In genomic region chr19:52638601-52639000, GRCh38 we compare ENCODE assay signal across 8 cellular contexts. TPM values are rescaled to one million over a fixed set of nuclear protein-coding genes. Genes with fewer than 3 reads are reported as not detected.
DNase-seq lines count a peak whose midpoint lies in the region; ATAC-seq, FAIRE-seq and TF ChIP-seq lines count a peak whose summit lies in the region.

No MANE protein-coding gene starts in this region.

- no peak for TF ChIP-seq EP300 in H1 (IDR thresholded peaks at IDR 0.05; ENCODE audit: borderline replicate concordance in 1 of 2, low read depth in 2 of 2, low read length in 2 of 2)

- H3K4me2 ChIP-seq in H1 (ENCODE audit: insufficient read depth in 1 of 2, low read depth in 2 of 2, low read length in 2 of 2) = peak overlapping the region; percentile 85 to 95

- H4K20me1 ChIP-seq in H1 (replicated peaks in 1 of 2; ENCODE audit: control insufficient read depth in 1 of 2, insufficient read depth in 2 of 2, low read length in 2 of 2) = peaks cover 0 to 3% of the 10 kb centered on the region in 2 experiments

- no peaks in the 10 kb centered on the region; the same call in 1 of the 2 replicates for H3K79me1 ChIP-seq in H1 (ENCODE audit: low read depth, low read length)

- H3K27me3 ChIP-seq in Caco-2 (replicated peaks; ENCODE audit: control insufficient read depth, insufficient read depth, low read length) (no peaks in the 10 kb centered on the region), Peyer's patch (no peaks in the 10 kb centered on the region), H1 (replicated peaks in 1 of 4; ENCODE audit: control insufficient read depth in 3 of 4, extremely low read depth in 1 of 4, insufficient read depth in 3 of 4, low read length in 3 of 4) (no peaks in the 10 kb centered on the region; a peak in 1 of 7 replicates), aorta (ENCODE audit: control insufficient read depth in 1 of 2, insufficient read depth in 2 of 2, low read length in 1 of 2) (no peaks in the 10 kb centered on the region)

- 19% methylated on average over 14 of the region's 14 CpGs; no CpG with 5 or more reads in 1 of the 2 experiments for WGBS in H1 (ENCODE audit: extremely low coverage in 1 of 2, insufficient coverage in 1 of 2, insufficient read length in 1 of 2, insufficient replicate concordance in 2 of 2, low coverage in 1 of 2, low lambda C conversion rate in 2 of 2, missing lambda C conversion rate in 1 of 2), 2 experiments
- WGBS in aorta, 2 donors = 1 to 2% methylated on average over 14 of the region's 14 CpGs

- H3K27me3 Mint-ChIP-seq in Caco-2 (ENCODE audit: insufficient read depth, unreplicated experiment) = no peaks in the 10 kb centered on the region

- H3K27ac ChIP-seq in Peyer's patch = peak overlapping the region in 3 of 4 donors; percentile 44 to 87 (median 87)
- no peak overlapping the region for H3K27ac ChIP-seq in H1 (ENCODE audit: low read depth, low read length)
- peak overlapping the region in 1 of 2 donors; percentile 64 for H3K27ac ChIP-seq in aorta (ENCODE audit: low read depth in 1 of 2, low read length in 2 of 2)

- H3K56ac ChIP-seq in H1 (replicated peaks; ENCODE audit: insufficient read length, low read depth, low read length) = no peak overlapping the region

- no peak for TF ChIP-seq POLR2A in Peyer's patch (IDR thresholded peaks at IDR 0.05)
- TF ChIP-seq POLR2A in H1 (IDR thresholded peaks at IDR 0.05; ENCODE audit: control extremely low read depth in 1 of 2, low read depth in 2 of 2, low read length in 2 of 2) = no peak

- DNase-seq in Caco-2 (peak; percentile 48 to 72), Peyer's patch (peak in 1 of 3 donors; percentile 54), H1 (ENCODE audit: low read depth in 1 of 2, low spot score in 2 of 2) (no peak), mucosa of gallbladder (ENCODE audit: low spot score) (peak; percentile 18), aorta (peak; percentile 56 to 79), D721Med (ENCODE audit: insufficient read length, low spot score) (no peak)
- DNase-seq in activated CD4-positive, CD25-positive, alpha-beta regulatory T cell (lab: John Stamatoyannopoulos, UW) = no peak

- peak overlapping the region; percentile 38; the same call in 1 of the 2 replicates for H3K18ac ChIP-seq in H1 (ENCODE audit: extremely low read depth, low read length)

- no peak for FAIRE-seq in H1 (lab: Jason Lieb, UNC)
- no peak for FAIRE-seq in D721Med (lab: Jason Lieb, UNC)

- H3K4me1 ChIP-seq in Caco-2 (peaks cover 5% of the 10 kb centered on the region; the same call in 1 of the 2 replicates), Peyer's patch (peaks cover 0 to 13% (median 2%) of the 10 kb centered on the region in 4 donors), H1 (replicated peaks in 1 of 4; ENCODE audit: control insufficient read depth in 3 of 4, insufficient read depth in 4 of 4, low read length in 3 of 4) (peaks cover 0 to 3% (median 0%) of the 10 kb centered on the region in 4 experiments; a peak in 3 of 7 replicates), aorta (ENCODE audit: control insufficient read depth in 1 of 2, insufficient read depth in 2 of 2, low read length in 2 of 2) (no peaks in the 10 kb centered on the region)

- BruUV-seq in Caco-2 (replicated peaks; lab: Mats Ljungman, UMichigan) = TSS peak; percentile 58

- H3K4me3 Mint-ChIP-seq in Caco-2 (ENCODE audit: unreplicated experiment) = peak overlapping the region; percentile 85

- H4K8ac ChIP-seq in H1 (ENCODE audit: extremely low read depth, insufficient read depth, low read length) = no peak overlapping the region

- H3K9ac ChIP-seq in H1 (replicated peaks in 1 of 4; ENCODE audit: extremely low read depth in 1 of 4, low read depth in 3 of 4, low read length in 3 of 4) = no peak overlapping the region; a peak in 2 of 7 replicates

- no peak overlapping the region for H2BK15ac ChIP-seq in H1 (ENCODE audit: low read length)

- TF ChIP-seq RAD21 in H1 (IDR thresholded peaks at IDR 0.05 in 1 of 2, conservative IDR thresholded peaks at IDR 0.05 in 1 of 2; ENCODE audit: low read depth in 2 of 2, low read length in 2 of 2) = no peak

- no peak overlapping the region for H3K23ac ChIP-seq in H1 (ENCODE audit: insufficient read length)

- peaks cover 44% of the 10 kb centered on the region for H3K36me3 Mint-ChIP-seq in Caco-2 (ENCODE audit: insufficient read depth, unreplicated experiment)

- no peak overlapping the region for H2AK5ac ChIP-seq in H1 (ENCODE audit: low read depth, low read length)

- peaks cover 3% of the 10 kb centered on the region; the same call in 1 of the 2 replicates for H3K23me2 ChIP-seq in H1 (ENCODE audit: low read depth, low read length)

- TF ChIP-seq CTCF in Caco-2 (IDR thresholded peaks at IDR 0.05; ENCODE audit: insufficient read depth in 1 of 2, low read depth in 1 of 2, low read length in 1 of 2, severe bottlenecking in 1 of 2, unreplicated experiment in 1 of 2) (no peak), Peyer's patch (IDR thresholded peaks at IDR 0.05) (no peak), H1 (IDR thresholded peaks at IDR 0.05; ENCODE audit: control extremely low read depth in 1 of 3, insufficient read depth in 1 of 3, low read depth in 1 of 3, low read length in 3 of 3) (no peak), D721Med (IDR thresholded peaks at IDR 0.05; ENCODE audit: insufficient read depth, missing control alignments) (no peak)

- H3K36me3 ChIP-seq in Caco-2 (ENCODE audit: control insufficient read depth, insufficient read depth, low read length) (no peaks in the 10 kb centered on the region), Peyer's patch (peaks cover 0 to 9% (median 0%) of the 10 kb centered on the region in 3 donors), H1 (ENCODE audit: control insufficient read depth in 2 of 4, insufficient read depth in 4 of 4, low read length in 3 of 4) (no peaks in the 10 kb centered on the region; a peak in 1 of 8 replicates), aorta (ENCODE audit: control insufficient read depth in 1 of 2, insufficient read depth in 2 of 2, low read length in 1 of 2) (no peaks in the 10 kb centered on the region)

- peaks cover 11% of the 10 kb centered on the region for H3K9me3 Mint-ChIP-seq in Caco-2 (ENCODE audit: unreplicated experiment)

- H3K4me1 Mint-ChIP-seq in Caco-2 (ENCODE audit: low read depth, unreplicated experiment) = peaks cover 21% of the 10 kb centered on the region

- H3K27ac Mint-ChIP-seq in Caco-2 (ENCODE audit: unreplicated experiment) = no peak overlapping the region

- H3K79me2 ChIP-seq in H1 (ENCODE audit: control insufficient read depth in 1 of 2, insufficient read depth in 2 of 2, low read length in 2 of 2) = no peaks in the 10 kb centered on the region

- CTCF ChIA-PET in Caco-2 (lab: Charles Lee) = no interaction called here
- CTCF ChIA-PET in H1 (lab: Charles Lee; ENCODE audit: partially characterized antibody) = no interaction called here

- POLR2A ChIA-PET in Caco-2 (lab: Charles Lee) = no interaction called here
- POLR2A ChIA-PET in H1 (lab: Charles Lee; ENCODE audit: partially characterized antibody) = no interaction called here

- intact Hi-C loops in Caco-2 (cut with micrococcal nuclease; ENCODE audit: unreplicated experiment) (loop anchor here (1.0 kb wide), 1 partner anchor 110 kb away; no protein-coding TSS in a partner anchor), aorta (cut with DNase I) (loop anchor here (5.0 kb wide), 1 partner anchor 36 kb away; no protein-coding TSS in a partner anchor)

- H3K4me3 ChIP-seq in Caco-2 (ENCODE audit: low read depth, low read length) = peak overlapping the region; percentile 35
- peak overlapping the region; percentile 63 to 80 (median 71) for H3K4me3 ChIP-seq in Peyer's patch
- H3K4me3 ChIP-seq in H1 (ENCODE audit: extremely low read depth in 1 of 4, insufficient read depth in 2 of 4, low read depth in 3 of 4, low read length in 4 of 4) = peak overlapping the region; percentile 43 to 91 (median 48)
- H3K4me3 ChIP-seq in aorta (ENCODE audit: low read length in 2 of 2) = no peak overlapping the region

- H2AFZ ChIP-seq in H1 (ENCODE audit: low read length) = peak overlapping the region; percentile 84

- no peak overlapping the region for H4K5ac ChIP-seq in H1 (ENCODE audit: insufficient read length, low read depth, low read length)

- no peak overlapping the region for H3K4ac ChIP-seq in H1 (replicated peaks; ENCODE audit: insufficient read length, low read depth, low read length)

- H2BK12ac ChIP-seq in H1 (ENCODE audit: low read depth, low read length) = peak overlapping the region; percentile 62; the same call in 1 of the 2 replicates

- H4K91ac ChIP-seq in H1 (replicated peaks; ENCODE audit: insufficient read length, low read length) = no peak overlapping the region

- no peak overlapping the region for H2BK120ac ChIP-seq in H1 (replicated peaks; ENCODE audit: low read depth, low read length)

- H2BK20ac ChIP-seq in H1 (ENCODE audit: low read length) = no peak overlapping the region

- ATAC-seq in GM21717 (IDR thresholded peaks at IDR 0.05; ENCODE audit: unreplicated experiment) (peak; percentile 9), aorta (ENCODE audit: low FRiP score) (peak; percentile 49)

- H3K9me3 ChIP-seq in Caco-2 = peaks cover 5% of the 10 kb centered on the region; the same call in 1 of the 2 replicates
- H3K9me3 ChIP-seq in Peyer's patch = peaks cover 0 to 4% (median 0%) of the 10 kb centered on the region in 4 donors
- no peaks in the 10 kb centered on the region for H3K9me3 ChIP-seq in H1 (ENCODE audit: insufficient read depth in 2 of 2, low read depth in 1 of 2, low read length in 1 of 2)
- no peaks in the 10 kb centered on the region for H3K9me3 ChIP-seq in aorta (ENCODE audit: control insufficient read depth, low read length)

- H3K14ac ChIP-seq in H1 (ENCODE audit: insufficient read length) = no peak overlapping the region

- no peak overlapping the region for H2BK5ac ChIP-seq in H1 (ENCODE audit: low read depth, low read length)

TF ChIP-seq in H1, 55 proteins besides CTCF, POLR2A, EP300 and RAD21:
- TF ChIP-seq KDM1A (IDR thresholded peaks at IDR 0.05; ENCODE audit: borderline replicate concordance, low read length) (no peak), KDM4A (IDR thresholded peaks at IDR 0.05; ENCODE audit: low read depth, low read length, severe bottlenecking) (peak; percentile 31)
TF ChIP-seq in H1: peak in this region for 1.

RNA-seq across cellular contexts. Expression of gene ZNF83, which starts 0.4 kb away (rescaled TPM):
- total RNA-seq in Caco-2 (2022) (36.8 and 39.4 TPM in 2 replicates), Peyer's patch (10 to 100 TPM; 26.6 to 96.6 (median 38.6) TPM), mucosa of gallbladder (80.9 TPM), aorta (10 to 100 TPM; 51.3 to 78.7 TPM)
- total RNA-seq in H1 (2021; fragmentation: NEBNext Ultra II Directional; extraction: Animal tissue kit (Norgen Biotek cat#: 25700)) = 19.4 and 19.7 TPM in 2 replicates
- polyA plus RNA-seq in H1 (2011; rRNA removed) (9.8 and 13.2 TPM in 2 replicates), aorta (100 to 1,000 TPM in 1 of 2 donors, 10 to 100 TPM in 1; 38.4 to 144 TPM)
- 15.5 TPM for polyA plus RNA-seq in H1 (2011; cell fraction: cytosol; rRNA removed)
- polyA plus RNA-seq in H1 (2011; cell fraction: nucleus; rRNA removed) = 17.9 TPM
- 12.7 to 20.3 TPM (median 15.5 TPM) in 4 replicates for polyA plus RNA-seq in H1 (2012, experiment 1 of 2)
- polyA plus RNA-seq in H1 (2012, experiment 2 of 2) = 0.92 TPM
- polyA plus RNA-seq in H1 (2013, experiment 1 of 2) = 21.9 TPM
- polyA plus RNA-seq in H1 (2013, experiment 2 of 2) = 18.9 TPM
- polyA minus RNA-seq in H1 (2011; rRNA and poly(A)+ RNA removed) = 19.4 and 23.9 TPM in 2 replicates
- 7.3 TPM for polyA minus RNA-seq in H1 (2011; cell fraction: cytosol; rRNA and poly(A)+ RNA removed)
- 33.9 TPM for polyA minus RNA-seq in H1 (2011; cell fraction: nucleus; rRNA and poly(A)+ RNA removed)

Comparison
In these comparisons a context has a peak if more than half of its experiments do, and no peak if none do; other contexts are left out.
1. DNase-seq: peak in Caco-2 (2 of 2), mucosa of gallbladder (single experiment) and aorta (2 of 2); none in H1 (0 of 2), D721Med (single experiment) and activated CD4-positive, CD25-positive, alpha-beta regulatory T cell (0 of 4).
2. H3K4me3 ChIP-seq: peak in Caco-2 (single experiment), Peyer's patch (4 of 4) and H1 (4 of 4); none in aorta (0 of 2).